8 cellular contexts compared by ENCODE assay signal in genomic region chr6:32894085-32895005, GRCh38. TPM values are rescaled to one million over a fixed set of nuclear protein-coding genes. Genes with fewer than 3 reads are reported as not detected.
DNase-seq lines count a peak whose midpoint lies in the region; FAIRE-seq and TF ChIP-seq lines count a peak whose summit lies in the region.

No MANE protein-coding gene starts in this region.

- TF ChIP-seq RAD21 in H1 (IDR thresholded peaks at IDR 0.05 in 1 of 2, conservative IDR thresholded peaks at IDR 0.05 in 1 of 2; ENCODE audit: low read depth in 2 of 2, low read length in 2 of 2) = no peak

- H3K4me3 ChIP-seq in H1 (ENCODE audit: extremely low read depth in 1 of 4, insufficient read depth in 2 of 4, low read depth in 3 of 4, low read length in 4 of 4) = peak overlapping the region; percentile 74 to 92 (median 84)
- H3K4me3 ChIP-seq in mesendoderm (ENCODE audit: low read length) = peak overlapping the region; percentile 83

- H3K23ac ChIP-seq in H1 (ENCODE audit: insufficient read length) (no peak overlapping the region), mesendoderm (ENCODE audit: low read length) (peak overlapping the region; percentile 51)

- TF ChIP-seq CTCF in GM20000 (IDR thresholded peaks at IDR 0.05; ENCODE audit: extremely low read depth, missing control alignments) = no peak
- TF ChIP-seq CTCF in H1 (IDR thresholded peaks at IDR 0.05; ENCODE audit: control extremely low read depth in 1 of 3, insufficient read depth in 1 of 3, low read depth in 1 of 3, low read length in 3 of 3) = no peak

- FAIRE-seq in H1 (lab: Jason Lieb, UNC) = peak; percentile 69

- peaks cover 2% of the 10 kb centered on the region in 2 experiments for H4K20me1 ChIP-seq in H1 (replicated peaks in 1 of 2; ENCODE audit: control insufficient read depth in 1 of 2, insufficient read depth in 2 of 2, low read length in 2 of 2)

- no peak overlapping the region; the same call in 1 of the 2 replicates for H2BK15ac ChIP-seq in H1 (ENCODE audit: low read length)
- H2BK15ac ChIP-seq in mesendoderm (replicated peaks; ENCODE audit: low read depth) = no peak overlapping the region

- H4K8ac ChIP-seq in H1 (ENCODE audit: extremely low read depth, insufficient read depth, low read length) = peak overlapping the region; percentile 87
- H4K8ac ChIP-seq in mesendoderm (ENCODE audit: low read depth, low read length) = no peak overlapping the region

- TF ChIP-seq EP300 in H1 (IDR thresholded peaks at IDR 0.05; ENCODE audit: borderline replicate concordance in 1 of 2, low read depth in 2 of 2, low read length in 2 of 2) = no peak

- peak overlapping the region; percentile 89 for H4K5ac ChIP-seq in H1 (ENCODE audit: insufficient read length, low read depth, low read length)
- H4K5ac ChIP-seq in mesendoderm (ENCODE audit: low read length) = no peak overlapping the region

- no peaks in the 10 kb centered on the region for H3K36me3 ChIP-seq in H1 (ENCODE audit: control insufficient read depth in 2 of 4, insufficient read depth in 4 of 4, low read length in 3 of 4)
- no peaks in the 10 kb centered on the region for H3K36me3 ChIP-seq in mesendoderm (ENCODE audit: control insufficient read depth, insufficient read depth, low read length)

- H2BK5ac ChIP-seq in H1 (ENCODE audit: low read depth, low read length) (peak overlapping the region; percentile 71), mesendoderm (ENCODE audit: low read length) (peak overlapping the region; percentile 76)

- H2BK20ac ChIP-seq in H1 (ENCODE audit: low read length) = no peak overlapping the region

- no peaks in the 10 kb centered on the region for H3K9me3 ChIP-seq in H1 (ENCODE audit: insufficient read depth in 2 of 2, low read depth in 1 of 2, low read length in 1 of 2)

- DNase-seq in COLO668 (lab: John Stamatoyannopoulos, UW; ENCODE audit: unreplicated experiment) (peak; percentile 88), GM20000 (ENCODE audit: low spot score) (peak; percentile 96), HS-5 (ENCODE audit: low read depth) (peak; percentile 81), NK-92 (lab: John Stamatoyannopoulos, UW; ENCODE audit: unreplicated experiment) (peak; percentile 65), H1 (ENCODE audit: low read depth in 1 of 2, low spot score in 2 of 2) (peak; percentile 84 to 99), mesendoderm (peak; percentile 96)
- peak; percentile 86 to 91 for DNase-seq in activated CD8-positive, alpha-beta memory T cell treated with anti-CD3 and anti-CD28 coated beads for 4 hours (ENCODE audit: low read depth in 2 of 2)
- peak; percentile 86 for DNase-seq in stimulated activated CD8-positive, alpha-beta memory T cell treated with anti-CD3 and anti-CD28 coated beads, Interleukin-12 subunit alpha, Interleukin-12 subunit beta, amount 100 ng/mL, for 4 hours (ENCODE audit: low read depth)

- H3K23me2 ChIP-seq in H1 (ENCODE audit: low read depth, low read length) = peaks cover 7% of the 10 kb centered on the region

- POLR2A ChIA-PET in H1 (lab: Charles Lee; ENCODE audit: partially characterized antibody) = interaction anchor here (0.6 to 5.8 kb wide), 15 partner anchors 10 to 727 kb away, joined by 3 to 117 read pairs (median 4); partner anchors contain the start of genes BRD2, HLA-DMA, HLA-DMB and RPS18

- peak overlapping the region; percentile 86 for H2AFZ ChIP-seq in H1 (ENCODE audit: low read length)

- 2% methylated on average over 54 of the region's 61 CpGs; no CpG with 5 or more reads in 1 of the 2 experiments for WGBS in H1 (ENCODE audit: extremely low coverage in 1 of 2, insufficient coverage in 1 of 2, insufficient read length in 1 of 2, insufficient replicate concordance in 2 of 2, low coverage in 1 of 2, low lambda C conversion rate in 2 of 2, missing lambda C conversion rate in 1 of 2), 2 experiments
- no CpG with 5 or more reads among the region's 61 CpGs for WGBS in mesendoderm (ENCODE audit: extremely low coverage, insufficient coverage, low lambda C conversion rate)

- H3K79me1 ChIP-seq in H1 (ENCODE audit: low read depth, low read length) = peaks cover 5% of the 10 kb centered on the region; the same call in 1 of the 2 replicates
- peaks cover 13% of the 10 kb centered on the region for H3K79me1 ChIP-seq in mesendoderm (ENCODE audit: low read length)

- no peak overlapping the region for H2BK12ac ChIP-seq in H1 (ENCODE audit: low read depth, low read length)

- H3K27me3 ChIP-seq in H1 (replicated peaks in 1 of 4; ENCODE audit: control insufficient read depth in 3 of 4, extremely low read depth in 1 of 4, insufficient read depth in 3 of 4, low read length in 3 of 4) = no peaks in the 10 kb centered on the region; a peak in 1 of 7 replicates
- H3K27me3 ChIP-seq in mesendoderm (ENCODE audit: insufficient read depth, low read length, poor library complexity) = no peaks in the 10 kb centered on the region

- H3K27ac ChIP-seq in H1 (ENCODE audit: low read depth, low read length) (peak overlapping the region; percentile 39; the same call in 1 of the 2 replicates), mesendoderm (ENCODE audit: low read depth, low read length) (peak overlapping the region; percentile 93)

- H3K4me1 ChIP-seq in H1 (replicated peaks in 1 of 4; ENCODE audit: control insufficient read depth in 3 of 4, insufficient read depth in 4 of 4, low read length in 3 of 4) (peaks cover 0 to 4% (median 1%) of the 10 kb centered on the region in 4 experiments; a peak in 2 of 7 replicates), mesendoderm (ENCODE audit: control insufficient read depth, low read depth, low read length) (peaks cover 5% of the 10 kb centered on the region)

- H3K56ac ChIP-seq in H1 (replicated peaks; ENCODE audit: insufficient read length, low read depth, low read length) = peak overlapping the region; percentile 94
- H3K56ac ChIP-seq in mesendoderm (ENCODE audit: low read length) = peak overlapping the region; percentile 94

- H3K9ac ChIP-seq in H1 (replicated peaks in 1 of 4; ENCODE audit: extremely low read depth in 1 of 4, low read depth in 3 of 4, low read length in 3 of 4) (peak overlapping the region in 3 of 4 experiments; percentile 58 to 71 (median 62); a peak in 6 of 7 replicates), mesendoderm (ENCODE audit: low read length) (peak overlapping the region; percentile 87)

- peak in 1 of 2 experiments; percentile 69; a peak in 2 of 3 replicates for TF ChIP-seq POLR2A in H1 (IDR thresholded peaks at IDR 0.05; ENCODE audit: control extremely low read depth in 1 of 2, low read depth in 2 of 2, low read length in 2 of 2)

- no peak overlapping the region for H2BK120ac ChIP-seq in H1 (replicated peaks; ENCODE audit: low read depth, low read length)
- H2BK120ac ChIP-seq in mesendoderm (ENCODE audit: low read depth, low read length) = no peak overlapping the region

- peak overlapping the region; percentile 87 for H4K91ac ChIP-seq in H1 (replicated peaks; ENCODE audit: insufficient read length, low read length)

- H3K4me2 ChIP-seq in H1 (ENCODE audit: insufficient read depth in 1 of 2, low read depth in 2 of 2, low read length in 2 of 2) = peak overlapping the region; percentile 87 to 99
- peak overlapping the region; percentile 81 for H3K4me2 ChIP-seq in mesendoderm (ENCODE audit: low read length)

- H3K4ac ChIP-seq in H1 (replicated peaks; ENCODE audit: insufficient read length, low read depth, low read length) = peak overlapping the region; percentile 2
- H3K4ac ChIP-seq in mesendoderm (ENCODE audit: low read depth, low read length) = peak overlapping the region; percentile 40

- CTCF ChIA-PET in H1 (lab: Charles Lee; ENCODE audit: partially characterized antibody) = interaction anchor here (0.6 to 3.3 kb wide), 13 partner anchors 8 to 68 kb away, joined by 3 to 16 read pairs (median 3); partner anchors contain the start of gene HLA-DMA

- peaks cover 0 to 13% of the 10 kb centered on the region in 2 experiments; a peak in 1 of 4 replicates for H3K79me2 ChIP-seq in H1 (ENCODE audit: control insufficient read depth in 1 of 2, insufficient read depth in 2 of 2, low read length in 2 of 2)
- H3K79me2 ChIP-seq in mesendoderm (ENCODE audit: control insufficient read depth, insufficient read depth, low read length) = peaks cover 10% of the 10 kb centered on the region

- H2AK5ac ChIP-seq in H1 (ENCODE audit: low read depth, low read length) (no peak overlapping the region), mesendoderm (ENCODE audit: low read length) (no peak overlapping the region)

- H3K18ac ChIP-seq in H1 (ENCODE audit: extremely low read depth, low read length) (peak overlapping the region; percentile 62; the same call in 1 of the 2 replicates), mesendoderm (ENCODE audit: low read length) (peak overlapping the region; percentile 56)

- no peak overlapping the region for H3K14ac ChIP-seq in H1 (ENCODE audit: insufficient read length)

RNA-seq across cellular contexts. Expression of gene PSMB9, which starts 40.4 kb away (rescaled TPM):
- total RNA-seq in H1 (2021; fragmentation: NEBNext Ultra II Directional; extraction: Animal tissue kit (Norgen Biotek cat#: 25700)) = 2.9 and 4.5 TPM in 2 replicates
- polyA plus RNA-seq in H1 (2011; rRNA removed) = 12.5 and 22.8 TPM in 2 replicates
- 11.0 TPM for polyA plus RNA-seq in H1 (2011; cell fraction: cytosol; rRNA removed)
- 9.4 TPM for polyA plus RNA-seq in H1 (2011; cell fraction: nucleus; rRNA removed)
- polyA plus RNA-seq in H1 (2012, experiment 1 of 2) = 2.0 to 13.4 TPM (median 8.9 TPM) in 4 replicates
- polyA plus RNA-seq in H1 (2012, experiment 2 of 2) = 9.9 TPM
- 1.3 TPM for polyA plus RNA-seq in H1 (2013, experiment 1 of 2)
- 1.6 TPM for polyA plus RNA-seq in H1 (2013, experiment 2 of 2)
- polyA minus RNA-seq in H1 (2011; rRNA and poly(A)+ RNA removed) = 2.1 and 8.2 TPM in 2 replicates
- polyA minus RNA-seq in H1 (2011; cell fraction: cytosol; rRNA and poly(A)+ RNA removed) = 3.7 TPM
- polyA minus RNA-seq in H1 (2011; cell fraction: nucleus; rRNA and poly(A)+ RNA removed) = not detected
- 0.20 TPM for polyA plus RNA-seq in mesendoderm (2013, experiment 1 of 2)
- 0.13 TPM for polyA plus RNA-seq in mesendoderm (2013, experiment 2 of 2)

RNA-seq across cellular contexts. Expression of gene TAP1, which starts 40.8 kb away (rescaled TPM):
- 16.8 TPM in 2 replicates for total RNA-seq in H1 (2021; fragmentation: NEBNext Ultra II Directional; extraction: Animal tissue kit (Norgen Biotek cat#: 25700))
- 20.1 and 22.0 TPM in 2 replicates for polyA plus RNA-seq in H1 (2011; rRNA removed)
- polyA plus RNA-seq in H1 (2011; cell fraction: cytosol; rRNA removed) = 21.6 TPM
- polyA plus RNA-seq in H1 (2011; cell fraction: nucleus; rRNA removed) = 35.5 TPM
- polyA plus RNA-seq in H1 (2012, experiment 1 of 2) = 21.4 to 30.6 TPM (median 29.9 TPM) in 4 replicates
- 30.6 TPM for polyA plus RNA-seq in H1 (2012, experiment 2 of 2)
- polyA plus RNA-seq in H1 (2013, experiment 1 of 2) = 13.5 TPM
- 13.6 TPM for polyA plus RNA-seq in H1 (2013, experiment 2 of 2)
- 30.3 and 33.8 TPM in 2 replicates for polyA minus RNA-seq in H1 (2011; rRNA and poly(A)+ RNA removed)
- 12.2 TPM for polyA minus RNA-seq in H1 (2011; cell fraction: cytosol; rRNA and poly(A)+ RNA removed)
- polyA minus RNA-seq in H1 (2011; cell fraction: nucleus; rRNA and poly(A)+ RNA removed) = 9.6 TPM
- 2.0 TPM for polyA plus RNA-seq in mesendoderm (2013, experiment 1 of 2)
- polyA plus RNA-seq in mesendoderm (2013, experiment 2 of 2) = 2.3 TPM

RNA-seq across cellular contexts. Expression of gene HLA-DMB, which starts 46.5 kb away (rescaled TPM):
- 1.3 and 2.7 TPM in 2 replicates for total RNA-seq in H1 (2021; fragmentation: NEBNext Ultra II Directional; extraction: Animal tissue kit (Norgen Biotek cat#: 25700))
- 3.2 and 4.7 TPM in 2 replicates for polyA plus RNA-seq in H1 (2011; rRNA removed)
- polyA plus RNA-seq in H1 (2011; cell fraction: cytosol; rRNA removed) = 3.1 TPM
- polyA plus RNA-seq in H1 (2011; cell fraction: nucleus; rRNA removed) = 2.7 TPM
- polyA plus RNA-seq in H1 (2012, experiment 1 of 2) = 1.6 to 2.7 TPM (median 2.2 TPM) in 4 replicates
- 3.1 TPM for polyA plus RNA-seq in H1 (2012, experiment 2 of 2)
- polyA plus RNA-seq in H1 (2013, experiment 1 of 2) = 4.2 TPM
- polyA plus RNA-seq in H1 (2013, experiment 2 of 2) = 4.2 TPM
- 2.2 and 2.5 TPM in 2 replicates for polyA minus RNA-seq in H1 (2011; rRNA and poly(A)+ RNA removed)
- polyA minus RNA-seq in H1 (2011; cell fraction: cytosol; rRNA and poly(A)+ RNA removed) = 2.0 TPM
- 1.7 TPM for polyA minus RNA-seq in H1 (2011; cell fraction: nucleus; rRNA and poly(A)+ RNA removed)
- polyA plus RNA-seq in mesendoderm (2013, experiment 1 of 2) = 1.4 TPM
- polyA plus RNA-seq in mesendoderm (2013, experiment 2 of 2) = 1.1 TPM

RNA-seq across cellular contexts. Expression of gene PSMB8, which starts 50.5 kb away (rescaled TPM):
- 18.4 and 22.0 TPM in 2 replicates for total RNA-seq in H1 (2021; fragmentation: NEBNext Ultra II Directional; extraction: Animal tissue kit (Norgen Biotek cat#: 25700))
- 26.9 and 43.0 TPM in 2 replicates for polyA plus RNA-seq in H1 (2011; rRNA removed)
- polyA plus RNA-seq in H1 (2011; cell fraction: cytosol; rRNA removed) = 33.9 TPM
- 26.7 TPM for polyA plus RNA-seq in H1 (2011; cell fraction: nucleus; rRNA removed)
- 19.4 to 42.4 TPM (median 35.3 TPM) in 4 replicates for polyA plus RNA-seq in H1 (2012, experiment 1 of 2)
- 39.2 TPM for polyA plus RNA-seq in H1 (2012, experiment 2 of 2)
- polyA plus RNA-seq in H1 (2013, experiment 1 of 2) = 17.7 TPM
- polyA plus RNA-seq in H1 (2013, experiment 2 of 2) = 18.9 TPM
- 11.7 and 15.3 TPM in 2 replicates for polyA minus RNA-seq in H1 (2011; rRNA and poly(A)+ RNA removed)
- polyA minus RNA-seq in H1 (2011; cell fraction: cytosol; rRNA and poly(A)+ RNA removed) = 7.9 TPM
- 7.9 TPM for polyA minus RNA-seq in H1 (2011; cell fraction: nucleus; rRNA and poly(A)+ RNA removed)
- 4.7 TPM for polyA plus RNA-seq in mesendoderm (2013, experiment 1 of 2)
- polyA plus RNA-seq in mesendoderm (2013, experiment 2 of 2) = 3.9 TPM

RNA-seq across cellular contexts. Expression of gene TAP2, which starts 55.8 kb away (rescaled TPM):
- total RNA-seq in H1 (2021; fragmentation: NEBNext Ultra II Directional; extraction: Animal tissue kit (Norgen Biotek cat#: 25700)) = 24.3 and 27.2 TPM in 2 replicates
- 11.3 and 19.9 TPM in 2 replicates for polyA plus RNA-seq in H1 (2011; rRNA removed)
- 16.1 TPM for polyA plus RNA-seq in H1 (2011; cell fraction: cytosol; rRNA removed)
- 56.5 TPM for polyA plus RNA-seq in H1 (2011; cell fraction: nucleus; rRNA removed)
- polyA plus RNA-seq in H1 (2012, experiment 1 of 2) = 8.4 to 30.2 TPM (median 25.2 TPM) in 4 replicates
- polyA plus RNA-seq in H1 (2012, experiment 2 of 2) = 9.2 TPM
- 11.3 TPM for polyA plus RNA-seq in H1 (2013, experiment 1 of 2)
- 13.1 TPM for polyA plus RNA-seq in H1 (2013, experiment 2 of 2)
- polyA minus RNA-seq in H1 (2011; rRNA and poly(A)+ RNA removed) = 18.7 and 33.0 TPM in 2 replicates
- polyA minus RNA-seq in H1 (2011; cell fraction: cytosol; rRNA and poly(A)+ RNA removed) = 5.8 TPM
- polyA minus RNA-seq in H1 (2011; cell fraction: nucleus; rRNA and poly(A)+ RNA removed) = 13.7 TPM
- 5.4 TPM for polyA plus RNA-seq in mesendoderm (2013, experiment 1 of 2)
- polyA plus RNA-seq in mesendoderm (2013, experiment 2 of 2) = 6.5 TPM

Comparison
In these comparisons a context has a peak if more than half of its experiments do, and no peak if none do; other contexts are left out.
1. Peak in every context shown above with its lines: DNase-seq, H3K4me3 ChIP-seq and H3K27ac ChIP-seq.